In genomic region chr12:58443273-58443980, GRCh38 we compare ENCODE assay signal across 9 cellular contexts.
DNase-seq lines count a peak whose midpoint lies in the region; ATAC-seq and TF ChIP-seq lines count a peak whose summit lies in the region.
"Had no signal": no experiment of that assay in that cellular context is flagged by ENCODE, and none has a peak within 500 bp of the region (broad histone marks: within the 10 kb centered on the region; RNA-seq: fewer than 3 reads in every experiment).

No MANE protein-coding gene starts in this region.

- no peak overlapping the region for H3K4me3 ChIP-seq in psoas muscle

- no peaks in the 10 kb centered on the region for H3K36me3 ChIP-seq in psoas muscle (ENCODE audit: insufficient read depth in 1 of 2, low read depth in 1 of 2)

- H3K4me1 ChIP-seq in psoas muscle = no peaks in the 10 kb centered on the region

- peak; percentile 73 for DNase-seq in dermis blood vessel endothelial cell
- no peak for DNase-seq in psoas muscle
- no peak for DNase-seq in NCI-H345 treated with DMSO at 0.1 percent for 48 hours (lab: John Stamatoyannopoulos, UW; ENCODE audit: unreplicated experiment)
- no peak for DNase-seq in Ammon's horn (ENCODE audit: low spot score)

- H3K9me3 ChIP-seq in psoas muscle = no peaks in the 10 kb centered on the region

- peak; percentile 64 for TF ChIP-seq CTCF in GM12872 (IDR thresholded peaks at IDR 0.05; ENCODE audit: insufficient read depth, low read depth, low read length)
- TF ChIP-seq CTCF in LNCAP (IDR thresholded peaks at IDR 0.05) = peak; percentile 37; the same call in 1 of the 2 replicates
- TF ChIP-seq CTCF in psoas muscle (IDR thresholded peaks at IDR 0.05) = peak; percentile 39

- intact Hi-C loops in psoas muscle (cut with DNase I) = loop anchor here in 1 of 2 donors (5.0 kb wide), 1 partner anchor 96 kb away; no protein-coding TSS in a partner anchor

- peak; percentile 83 for ATAC-seq in GM21529 (IDR thresholded peaks at IDR 0.05; ENCODE audit: unreplicated experiment)
- ATAC-seq in psoas muscle = peak; percentile 55 to 85 (median 70)
- ATAC-seq in GM21717 (IDR thresholded peaks at IDR 0.05; ENCODE audit: unreplicated experiment) = no peak
- ATAC-seq: T-cell had no signal

- peak overlapping the region; percentile 72 for H3K27ac ChIP-seq in psoas muscle

- H3K27me3 ChIP-seq in psoas muscle (ENCODE audit: insufficient read depth in 3 of 3, low read length in 2 of 3) = no peaks in the 10 kb centered on the region
